ENCODE assay signal across 1 cellular context in the genomic region with DNA sequence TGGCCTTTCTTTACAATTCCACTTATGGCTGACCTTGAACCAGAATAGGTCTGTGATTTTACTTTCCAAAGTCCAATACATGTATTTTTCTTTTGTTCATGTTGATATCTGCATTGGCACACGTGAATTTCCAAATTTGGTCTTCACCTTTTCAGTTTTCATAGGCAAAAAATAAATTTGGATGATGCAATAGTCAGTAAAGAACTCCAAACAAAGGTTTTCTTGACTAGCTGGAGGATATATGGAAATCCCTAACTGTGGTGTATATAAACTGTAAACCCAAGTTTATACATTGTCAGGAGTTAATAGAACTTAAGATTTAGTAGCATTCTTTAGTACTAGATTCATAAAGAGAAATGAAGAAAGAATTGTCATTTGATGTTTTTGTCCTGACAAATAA.
A peak's percentile ranks its signal among the peaks of the same experiment; 100 is the strongest.
TF ChIP-seq lines count a peak whose summit lies in the region.

No MANE protein-coding gene starts in this region.

TF ChIP-seq in HCT116, 20 proteins besides CTCF, POLR2A, EP300 and RAD21:
- no peak for TF ChIP-seq FOSL1 (IDR thresholded peaks at IDR 0.05; ENCODE audit: low read depth)
- no peak for TF ChIP-seq ZFX (IDR thresholded peaks at IDR 0.05)
- TF ChIP-seq CEBPB (IDR thresholded peaks at IDR 0.05; ENCODE audit: low read depth), result peak; percentile 50; the same call in 1 of the 2 replicates
- TF ChIP-seq, protein P1, sequence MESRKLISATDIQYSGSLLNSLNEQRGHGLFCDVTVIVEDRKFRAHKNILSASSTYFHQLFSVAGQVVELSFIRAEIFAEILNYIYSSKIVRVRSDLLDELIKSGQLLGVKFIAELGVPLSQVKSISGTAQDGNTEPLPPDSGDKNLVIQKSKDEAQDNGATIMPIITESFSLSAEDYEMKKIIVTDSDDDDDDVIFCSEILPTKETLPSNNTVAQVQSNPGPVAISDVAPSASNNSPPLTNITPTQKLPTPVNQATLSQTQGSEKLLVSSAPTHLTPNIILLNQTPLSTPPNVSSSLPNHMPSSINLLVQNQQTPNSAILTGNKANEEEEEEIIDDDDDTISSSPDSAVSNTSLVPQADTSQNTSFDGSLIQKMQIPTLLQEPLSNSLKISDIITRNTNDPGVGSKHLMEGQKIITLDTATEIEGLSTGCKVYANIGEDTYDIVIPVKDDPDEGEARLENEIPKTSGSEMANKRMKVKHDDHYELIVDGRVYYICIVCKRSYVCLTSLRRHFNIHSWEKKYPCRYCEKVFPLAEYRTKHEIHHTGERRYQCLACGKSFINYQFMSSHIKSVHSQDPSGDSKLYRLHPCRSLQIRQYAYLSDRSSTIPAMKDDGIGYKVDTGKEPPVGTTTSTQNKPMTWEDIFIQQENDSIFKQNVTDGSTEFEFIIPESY (IDR thresholded peaks at IDR 0.05; ENCODE audit: extremely low read depth, insufficient replicate concordance, low read length), result no peak
